ENCODE assay signal across 1 cellular context in genomic region chr5:154421868-154422267, GRCh38.
TF ChIP-seq lines count a peak whose summit lies in the region.

No MANE protein-coding gene starts in this region.

TF ChIP-seq in H1, 55 proteins besides CTCF, POLR2A, EP300 and RAD21 (continued from another document):
- TF ChIP-seq POLR2AphosphoS5 (IDR thresholded peaks at IDR 0.05; ENCODE audit: low read depth, low read length) (no peak), YY1 (IDR thresholded peaks at IDR 0.05; ENCODE audit: low read depth, low read length) (no peak), TEAD4 (IDR thresholded peaks at IDR 0.05; ENCODE audit: low read depth, low read length) (no peak), CHD7 (IDR thresholded peaks at IDR 0.05; ENCODE audit: insufficient replicate concordance, low read length) (no peak), KDM1A (IDR thresholded peaks at IDR 0.05; ENCODE audit: borderline replicate concordance, low read length) (no peak)
